Comparison of ENCODE assay signal across 8 cellular contexts in the genomic region with DNA sequence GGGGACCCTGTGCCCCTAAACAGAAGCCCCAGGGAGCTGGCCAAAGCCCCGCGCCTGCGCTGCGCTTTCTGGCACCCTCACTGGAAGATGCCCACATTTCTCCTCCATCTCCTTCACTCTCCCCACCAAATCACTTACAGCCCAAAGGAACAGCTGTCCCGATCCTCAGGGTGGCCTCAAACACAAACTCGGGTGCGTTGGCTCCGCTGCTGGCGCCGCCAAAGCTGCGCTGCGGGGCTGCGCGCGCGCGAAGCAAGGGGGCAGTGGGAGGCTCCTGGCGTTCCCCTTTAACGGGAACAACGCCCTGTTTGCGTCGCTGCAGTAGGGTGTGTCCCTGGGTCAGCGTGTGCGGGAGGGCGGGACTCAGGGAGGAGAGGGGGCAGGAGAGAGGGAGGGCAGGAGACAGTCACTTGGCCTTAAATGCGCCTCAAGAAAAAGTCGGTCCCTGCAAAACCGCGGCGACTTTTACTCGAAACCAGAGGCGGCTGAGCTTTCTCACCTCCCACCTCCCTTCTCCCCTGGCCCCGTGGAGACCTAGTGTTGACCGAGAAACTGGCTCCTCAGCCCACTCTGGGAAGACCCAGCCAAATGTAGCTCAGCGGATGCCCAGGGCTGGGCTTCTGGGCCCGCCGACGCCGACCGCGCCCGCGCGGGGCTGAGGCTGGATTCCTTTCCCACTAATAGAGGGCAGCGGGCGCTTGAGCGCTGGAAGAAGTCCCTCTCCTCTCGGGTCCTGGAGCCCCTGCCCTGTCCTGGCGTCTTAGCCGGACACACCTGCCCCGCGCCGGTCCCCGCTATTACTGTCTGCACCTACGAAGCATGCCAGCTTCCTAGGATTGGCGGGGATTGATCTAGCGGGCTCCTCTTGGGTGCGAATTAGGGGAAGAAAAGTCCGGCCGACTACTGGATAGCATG. TPM values are rescaled to one million over a fixed set of nuclear protein-coding genes. Genes with fewer than 3 reads are reported as not detected.
A peak's percentile ranks its signal among the peaks of the same experiment; 100 is the strongest.
DNase-seq lines count a peak whose midpoint lies in the region; ATAC-seq, FAIRE-seq and TF ChIP-seq lines count a peak whose summit lies in the region.

No MANE protein-coding gene starts in this region.

- DNase-seq in Calu3 = peak; percentile 23
- DNase-seq in NCI-H1930 (lab: John Stamatoyannopoulos, UW) = peak; percentile 41 to 60
- DNase-seq in colonic mucosa = peak; percentile 83
- DNase-seq in kidney = peak; percentile 95
- peak; percentile 30 for DNase-seq in stimulated activated CD8-positive, alpha-beta memory T cell treated with anti-CD3 and anti-CD28 coated beads, Interleukin-4, amount 100 ng/mL, for 48 hours
- DNase-seq in NCI-H2029 (lab: John Stamatoyannopoulos, UW) = no peak
- DNase-seq in NCI-H524 (lab: John Stamatoyannopoulos, UW) = no peak

- CTCF ChIA-PET in Calu3 (lab: Charles Lee) = interaction anchor here (0.6 to 0.9 kb wide), 2 partner anchors 115 to 240 kb away, joined by 3 to 5 read pairs; no protein-coding TSS in a partner anchor

- intact Hi-C loops in Calu3 (cut with micrococcal nuclease; ENCODE audit: unreplicated experiment) = no loop called here
- intact Hi-C loops in colonic mucosa (cut with DNase I) = no loop called here
- intact Hi-C loops in kidney (cut with DNase I) = no loop called here

- peak overlapping the region; percentile 84 for H3K9ac ChIP-seq in colonic mucosa (ENCODE audit: low read depth in 2 of 2, low read length in 2 of 2)
- H3K9ac ChIP-seq in kidney (ENCODE audit: low read length in 2 of 2) = peak overlapping the region; percentile 67 to 86

- H3K27me3 Mint-ChIP-seq in Calu3 (ENCODE audit: unreplicated experiment) = peaks cover 53% of the 10 kb centered on the region

- no peaks in the 10 kb centered on the region for H3K9me3 Mint-ChIP-seq in Calu3 (ENCODE audit: low read depth, unreplicated experiment)

- peaks cover 20% of the 10 kb centered on the region for H3K4me1 ChIP-seq in colonic mucosa
- H3K4me1 ChIP-seq in kidney (ENCODE audit: control insufficient read depth in 1 of 2, insufficient read depth in 1 of 2, low read depth in 1 of 2, low read length in 2 of 2) = peaks cover 6 to 10% of the 10 kb centered on the region in 2 donors

- H3K9me3 ChIP-seq in colonic mucosa = no peaks in the 10 kb centered on the region
- no peaks in the 10 kb centered on the region for H3K9me3 ChIP-seq in kidney (ENCODE audit: control insufficient read depth in 1 of 2, low read length in 2 of 2)

- H3K27ac Mint-ChIP-seq in Calu3 (ENCODE audit: unreplicated experiment) = no peak overlapping the region

- H3K4me3 ChIP-seq in colonic mucosa (peak overlapping the region; percentile 57), kidney (ENCODE audit: low read length in 2 of 2) (peak overlapping the region; percentile 51 to 89)

- FAIRE-seq in kidney (lab: Jason Lieb, UNC) = no peak

- H3K36me3 ChIP-seq in colonic mucosa (no peaks in the 10 kb centered on the region), kidney (ENCODE audit: control insufficient read depth in 1 of 2, insufficient read depth in 2 of 2, low read length in 2 of 2) (no peaks in the 10 kb centered on the region)

- H3K27me3 ChIP-seq in colonic mucosa = peaks cover 3% of the 10 kb centered on the region

- no TSS peak for BruUV-seq in Calu3 (replicated peaks; lab: Mats Ljungman, UMichigan)

- H3K4me3 Mint-ChIP-seq in Calu3 (ENCODE audit: low read depth, unreplicated experiment) = peak overlapping the region; percentile 58

- H3K36me3 Mint-ChIP-seq in Calu3 (ENCODE audit: insufficient read depth, unreplicated experiment) = no peaks in the 10 kb centered on the region

- peaks cover 18% of the 10 kb centered on the region for H3K4me1 Mint-ChIP-seq in Calu3 (ENCODE audit: low read depth, unreplicated experiment)

- TF ChIP-seq CTCF in Calu3 (IDR thresholded peaks at IDR 0.05; ENCODE audit: unreplicated experiment) (no peak), colonic mucosa (IDR thresholded peaks at IDR 0.05) (no peak), kidney (IDR thresholded peaks at IDR 0.05; ENCODE audit: borderline replicate concordance, extremely low read depth, insufficient read depth) (no peak)

- H3K27ac ChIP-seq in colonic mucosa (peak overlapping the region; percentile 84), kidney (ENCODE audit: low read depth in 2 of 2, low read length in 2 of 2) (peak overlapping the region; percentile 84 to 86)

- ATAC-seq in HG03565 (IDR thresholded peaks at IDR 0.05; ENCODE audit: unreplicated experiment) = no peak

RNA-seq across cellular contexts. Expression of a gene that starts 2.6 kb away (rescaled TPM):
- total RNA-seq in Calu3 (2022) (0.83 and 1.7 TPM in 2 replicates), colonic mucosa (10 to 100 TPM; 12.5 to 40.4 TPM), kidney (73.6 TPM)
- 37.0 TPM for polyA plus RNA-seq in kidney (ENCODE audit: insufficient read depth, low read depth, low replicate concordance)

Comparison
In these comparisons a context has a peak if more than half of its experiments do, and no peak if none do; other contexts are left out.
1. DNase-seq: peak in Calu3 (single experiment), NCI-H1930 (2 of 2), colonic mucosa (single experiment), kidney (single experiment) and stimulated activated CD8-positive, alpha-beta memory T cell treated with anti-CD3 and anti-CD28 coated beads, Interleukin-4, amount 100 ng/mL, for 48 hours (single experiment); none in NCI-H2029 (single experiment) and NCI-H524 (0 of 2).